Comparison of ENCODE assay signal across 8 cellular contexts in genomic region chr16:57485916-57486857, GRCh38. TPM values are rescaled to one million over a fixed set of nuclear protein-coding genes. Genes with fewer than 3 reads are reported as not detected.
DNase-seq lines count a peak whose midpoint lies in the region; ATAC-seq and TF ChIP-seq lines count a peak whose summit lies in the region.

Gene DOK4, minus strand, starts transcription at chr16:57486493. Its CDS starts 6,986 bp downstream, at chr16:57479507.

- H3K27me3 Mint-ChIP-seq in activated T-helper 17 cell treated with anti-CD3 and anti-CD28 coated beads, Interleukin-2, amount 50 U/mL, for 72 hours = no peaks in the 10 kb centered on the region
- H3K27me3 Mint-ChIP-seq in natural killer cell (ENCODE audit: low read depth in 2 of 2) = peaks cover 0 to 3% of the 10 kb centered on the region in 2 donors

- DNase-seq in GM19240 (ENCODE audit: insufficient read length, low spot score) = peak; percentile 85
- DNase-seq in Peyer's patch = peak; percentile 65 to 91 (median 91)
- DNase-seq in fibroblast of lung (ENCODE audit: low read depth in 2 of 2) = peak; percentile 49 to 69
- DNase-seq in natural killer cell = peak; percentile 68
- DNase-seq in stimulated activated naive CD4-positive, alpha-beta T cell (lab: John Stamatoyannopoulos, UW) = peak; percentile 33 to 74 (median 68)

- H3K79me2 ChIP-seq in fibroblast of lung (ENCODE audit: control insufficient read depth, insufficient read depth, low read length) = no peaks in the 10 kb centered on the region

- TF ChIP-seq CTCF in Peyer's patch (IDR thresholded peaks at IDR 0.05) = no peak
- TF ChIP-seq CTCF in fibroblast of lung (conservative IDR thresholded peaks at IDR 0.05 in 1 of 2, IDR thresholded peaks at IDR 0.05 in 1 of 2; ENCODE audit: low read depth in 1 of 2, low read length in 2 of 2) = no peak
- no peak for TF ChIP-seq CTCF in natural killer cell (IDR thresholded peaks at IDR 0.05)

- H4K20me1 ChIP-seq in BLaER1 = no peaks in the 10 kb centered on the region
- H4K20me1 ChIP-seq in fibroblast of lung (ENCODE audit: control insufficient read depth, extremely low read depth, insufficient read depth, low read length) = no peaks in the 10 kb centered on the region

- H3K9me3 ChIP-seq in BLaER1 (peaks cover 9% of the 10 kb centered on the region), Peyer's patch (no peaks in the 10 kb centered on the region), fibroblast of lung (ENCODE audit: control insufficient read depth, insufficient read depth, low read depth, low read length) (no peaks in the 10 kb centered on the region)

- peak within 1 kb of the TSS; percentile 94 for H3K4me2 ChIP-seq in BLaER1
- H3K4me2 ChIP-seq in fibroblast of lung (ENCODE audit: extremely low read depth, insufficient read depth, low read length) = peak within 1 kb of the TSS; percentile 71

- H3K36me3 ChIP-seq in BLaER1 (no peaks in the 10 kb centered on the region), Peyer's patch (no peaks in the 10 kb centered on the region), fibroblast of lung (ENCODE audit: control insufficient read depth, insufficient read depth, low read length) (no peaks in the 10 kb centered on the region)

- H3K4me3 Mint-ChIP-seq in activated T-helper 17 cell treated with anti-CD3 and anti-CD28 coated beads, Interleukin-2, amount 50 U/mL, for 72 hours = peak within 1 kb of the TSS; percentile 89
- H3K4me3 Mint-ChIP-seq in natural killer cell = peak within 1 kb of the TSS; percentile 91

- H3K4me1 ChIP-seq in BLaER1 (peaks cover 29% of the 10 kb centered on the region), Peyer's patch (peaks cover 4 to 26% (median 5%) of the 10 kb centered on the region in 4 donors), fibroblast of lung (ENCODE audit: control insufficient read depth, extremely low read depth, insufficient read depth, low read length) (no peaks in the 10 kb centered on the region)

- peak in 1 of 2 donors; percentile 82 for TF ChIP-seq POLR2A in Peyer's patch (IDR thresholded peaks at IDR 0.05)

- H2AFZ ChIP-seq in fibroblast of lung (ENCODE audit: low read length) = peak within 1 kb of the TSS; percentile 93

- no peaks in the 10 kb centered on the region for H3K9me3 Mint-ChIP-seq in activated T-helper 17 cell treated with anti-CD3 and anti-CD28 coated beads, Interleukin-2, amount 50 U/mL, for 72 hours
- H3K9me3 Mint-ChIP-seq in natural killer cell = no peaks in the 10 kb centered on the region

- H3K4me3 ChIP-seq in BLaER1 (peak within 1 kb of the TSS; percentile 84), Peyer's patch (peak within 1 kb of the TSS; percentile 58 to 97 (median 72)), fibroblast of lung (replicated peaks in 1 of 4; ENCODE audit: control extremely low read depth in 1 of 4, insufficient read depth in 1 of 4, low read depth in 3 of 4, low read length in 4 of 4) (peak within 1 kb of the TSS; percentile 46 to 71 (median 58))

- ATAC-seq in HG03457 (IDR thresholded peaks at IDR 0.05; ENCODE audit: unreplicated experiment) (peak; percentile 80), natural killer cell (peak; percentile 88 to 95 (median 94))
- ATAC-seq in activated T-helper 17 cell treated with anti-CD3 and anti-CD28 coated beads, Interleukin-2, amount 50 U/mL, for 72 hours (replicated peaks) = peak; percentile 96

- peak within 1 kb of the TSS; percentile 68 for H3K27ac ChIP-seq in BLaER1
- peak within 1 kb of the TSS; percentile 26 to 89 (median 79) for H3K27ac ChIP-seq in Peyer's patch
- H3K27ac ChIP-seq in fibroblast of lung (ENCODE audit: insufficient read depth, low read length) = no peak within 1 kb of the TSS

- no peaks in the 10 kb centered on the region for H3K36me3 Mint-ChIP-seq in activated T-helper 17 cell treated with anti-CD3 and anti-CD28 coated beads, Interleukin-2, amount 50 U/mL, for 72 hours (ENCODE audit: low read depth)
- no peaks in the 10 kb centered on the region for H3K36me3 Mint-ChIP-seq in natural killer cell

- intact Hi-C loops in natural killer cell (cut with micrococcal nuclease) = loop anchor here (2.0 kb wide), 1 partner anchor 51 kb away; the partner anchor contains the start of gene CCDC102A

- H3K4me1 Mint-ChIP-seq in activated T-helper 17 cell treated with anti-CD3 and anti-CD28 coated beads, Interleukin-2, amount 50 U/mL, for 72 hours = peaks cover 6% of the 10 kb centered on the region
- H3K4me1 Mint-ChIP-seq in natural killer cell = peaks cover 11 to 26% of the 10 kb centered on the region in 2 donors

- H3K9ac ChIP-seq in BLaER1 (peak within 1 kb of the TSS; percentile 77), fibroblast of lung (ENCODE audit: insufficient read depth, low read length) (peak within 1 kb of the TSS; percentile 57)

- H3K27me3 ChIP-seq in BLaER1 = no peaks in the 10 kb centered on the region
- H3K27me3 ChIP-seq in Peyer's patch = no peaks in the 10 kb centered on the region
- no peaks in the 10 kb centered on the region for H3K27me3 ChIP-seq in fibroblast of lung (ENCODE audit: control insufficient read depth, insufficient read depth, low read length)

- peak within 1 kb of the TSS; percentile 88 for H3K27ac Mint-ChIP-seq in activated T-helper 17 cell treated with anti-CD3 and anti-CD28 coated beads, Interleukin-2, amount 50 U/mL, for 72 hours
- peak within 1 kb of the TSS in 1 of 2 donors; percentile 85 for H3K27ac Mint-ChIP-seq in natural killer cell

RNA-seq across cellular contexts. Expression of gene DOK4, which starts in this region (rescaled TPM):
- total RNA-seq in Peyer's patch (100 to 1,000 TPM in 3 of 4 donors, 10 to 100 TPM in 1; 81.7 to 209 (median 189) TPM), fibroblast of lung (12.3 and 12.6 TPM in 2 replicates), natural killer cell (1 to 10 TPM in 2 of 3 donors, under 1 TPM in 1; 0.75 to 2.5 (median 1.5) TPM)
- 10 to 100 TPM in 1 of 2 donors, 1 to 10 TPM in 1; 6.4 to 16.8 TPM for total RNA-seq in activated T-helper 17 cell treated with anti-CD3 and anti-CD28 coated beads, Interleukin-2, amount 50 U/mL, for 72 hours
- 11.6 and 15.0 TPM in 2 replicates for polyA plus RNA-seq in fibroblast of lung
- 16.6 and 18.1 TPM in 2 replicates for polyA plus RNA-seq in fibroblast of lung (2012)
- 23.2 and 30.7 TPM in 2 replicates for polyA minus RNA-seq in fibroblast of lung (ENCODE audit: low replicate concordance)
